In genomic region chr4:37604464-37604863, GRCh38 we compare ENCODE assay signal across 13 cellular contexts.
DNase-seq lines count a peak whose midpoint lies in the region; ATAC-seq and TF ChIP-seq lines count a peak whose summit lies in the region.
"Had no signal": no experiment of that assay in that cellular context is flagged by ENCODE, and none has a peak within 500 bp of the region (broad histone marks: within the 10 kb centered on the region; RNA-seq: fewer than 3 reads in every experiment).

No MANE protein-coding gene starts in this region.

- H3K27me3 ChIP-seq in aorta (ENCODE audit: control insufficient read depth in 1 of 2, insufficient read depth in 2 of 2, low read length in 1 of 2) = no peaks in the 10 kb centered on the region

- no peaks in the 10 kb centered on the region for H3K4me1 ChIP-seq in aorta (ENCODE audit: control insufficient read depth in 1 of 2, insufficient read depth in 2 of 2, low read length in 2 of 2)

- DNase-seq in AG08396 (ENCODE audit: low spot score) (peak; percentile 45), HFF-Myc (ENCODE audit: extremely low read depth, low read depth) (peak; percentile 16), amniotic epithelial cell (ENCODE audit: low read depth) (peak; percentile 44), glomerular visceral epithelial cell (ENCODE audit: extremely low spot score) (peak; percentile 39), OCI-M1 (lab: John Stamatoyannopoulos, UW) (no peak), aorta (no peak)
- DNase-seq: activated CD4-positive, alpha-beta T cell treated with anti-CD3 and anti-CD28 coated beads, Interleukin-2, amount 50 U/mL, for 48 hours; H7; NCI-H1048; posterior cingulate gyrus had no signal

- H3K4me3 ChIP-seq in HFF-Myc (replicated peaks; ENCODE audit: low read depth, low read length) = no peak overlapping the region
- H3K4me3 ChIP-seq in aorta (ENCODE audit: low read length in 2 of 2) = no peak overlapping the region

- H3K27ac ChIP-seq in aorta (ENCODE audit: low read depth in 1 of 2, low read length in 2 of 2) = no peak overlapping the region

- ATAC-seq in GM21390 (IDR thresholded peaks at IDR 0.05; ENCODE audit: unreplicated experiment) (no peak), aorta (ENCODE audit: low FRiP score) (no peak), HG02798 (IDR thresholded peaks at IDR 0.05; ENCODE audit: poor library complexity, unreplicated experiment) (no peak)
- ATAC-seq: stimulated activated memory B cell treated with anti-CD40 and anti-IgM and Interleukin-4, amounts not matched to agents 10 μg/mL and 1 μg/mL and 100 μg/mL, for 72 hours had no signal

- H3K9me3 ChIP-seq in aorta (ENCODE audit: control insufficient read depth, low read length) = no peaks in the 10 kb centered on the region

- TF ChIP-seq CTCF in HFF-Myc (IDR thresholded peaks at IDR 0.05; ENCODE audit: low read depth, low read length, missing control alignments) = no peak

- WGBS in aorta, 2 donors = 90 to 91% methylated on average over 4 of the region's 4 CpGs

- intact Hi-C loops in aorta (cut with DNase I) = loop anchor here (5.0 to 10.0 kb wide), 3 partner anchors 80 to 430 kb away; partner anchors contain the start of gene RELL1 (in 2 of the 2)

- no peaks in the 10 kb centered on the region for H3K36me3 ChIP-seq in aorta (ENCODE audit: control insufficient read depth in 1 of 2, insufficient read depth in 2 of 2, low read length in 1 of 2)

Comparison
In these comparisons a context has a peak if more than half of its experiments do, and no peak if none do; other contexts are left out.
1. DNase-seq: peak in AG08396 (single experiment), HFF-Myc (single experiment), amniotic epithelial cell (single experiment) and glomerular visceral epithelial cell (single experiment); none in OCI-M1 (single experiment) and aorta (0 of 2).